9 cellular contexts compared by ENCODE assay signal in genomic region chr1:12616709-12617373, GRCh38. TPM values are rescaled to one million over a fixed set of nuclear protein-coding genes. Genes with fewer than 3 reads are reported as not detected.
DNase-seq lines count a peak whose midpoint lies in the region; ATAC-seq, FAIRE-seq and TF ChIP-seq lines count a peak whose summit lies in the region.
"Had no signal": no experiment of that assay in that cellular context is flagged by ENCODE, and none has a peak within 500 bp of the region (broad histone marks: within the 10 kb centered on the region; RNA-seq: fewer than 3 reads in every experiment).

No MANE protein-coding gene starts in this region.

- BruUV-seq in mammary epithelial cell (replicated peaks; lab: Mats Ljungman, UMichigan) (no TSS peak), HepG2 (replicated peaks; lab: Mats Ljungman, UMichigan) (TSS peak; percentile 79)

- H3K79me2 ChIP-seq in mammary epithelial cell (ENCODE audit: insufficient read depth, low read length) (peaks cover 52% of the 10 kb centered on the region), HepG2 (ENCODE audit: insufficient read depth, low read length) (peaks cover 61% of the 10 kb centered on the region)

- no peak for TF ChIP-seq CTCF in RWPE2 (IDR thresholded peaks at IDR 0.05; ENCODE audit: poor library complexity, severe bottlenecking)
- no peak for TF ChIP-seq CTCF in mammary epithelial cell (conservative IDR thresholded peaks at IDR 0.05 in 1 of 2, IDR thresholded peaks at IDR 0.05 in 1 of 2; ENCODE audit: extremely low read depth in 1 of 2, insufficient read depth in 1 of 2, low read depth in 1 of 2, low read length in 2 of 2)
- TF ChIP-seq CTCF in HepG2 (CRISPR knock-in tag; IDR thresholded peaks at IDR 0.05), result no peak
- no peak for TF ChIP-seq CTCF in stomach (IDR thresholded peaks at IDR 0.05)

- peak; percentile 21 for ATAC-seq in RWPE2 (ENCODE audit: low read depth)
- no peak for ATAC-seq in HepG2
- no peak for ATAC-seq in GM18861 (IDR thresholded peaks at IDR 0.05; ENCODE audit: unreplicated experiment)
- ATAC-seq in GM18909 (IDR thresholded peaks at IDR 0.05; ENCODE audit: poor library complexity, unreplicated experiment), result no peak
- no peak for ATAC-seq in HG03442 (IDR thresholded peaks at IDR 0.05; ENCODE audit: unreplicated experiment)

- H4K20me1 ChIP-seq in mammary epithelial cell (ENCODE audit: insufficient read depth, low read length) (no peaks in the 10 kb centered on the region), HepG2 (ENCODE audit: insufficient read depth, low read length) (peaks cover 14% of the 10 kb centered on the region)

- H3K9ac ChIP-seq in ES-I3 (ENCODE audit: low read depth, low read length) (peak overlapping the region; percentile 62), mammary epithelial cell (ENCODE audit: insufficient read depth, low read length) (peak overlapping the region; percentile 88), HepG2 (ENCODE audit: insufficient read depth, low read depth, low read length) (peak overlapping the region; percentile 97)

- DNase-seq in RWPE2 (ENCODE audit: low spot score) (no peak), mammary epithelial cell (peak; percentile 49), HepG2 (ENCODE audit: low spot score) (no peak), stomach (no peak)

- H3K9me3 ChIP-seq in ES-I3 (ENCODE audit: control insufficient read depth, insufficient read depth, low read length), result no peaks in the 10 kb centered on the region
- no peaks in the 10 kb centered on the region for H3K9me3 ChIP-seq in RWPE2 (ENCODE audit: severe bottlenecking)
- no peaks in the 10 kb centered on the region for H3K9me3 ChIP-seq in mammary epithelial cell (replicated peaks; ENCODE audit: insufficient read depth, low read length)
- no peaks in the 10 kb centered on the region for H3K9me3 ChIP-seq in HepG2 (ENCODE audit: low read length)
- H3K9me3 ChIP-seq in stomach, result no peaks in the 10 kb centered on the region

- CTCF ChIA-PET in mammary epithelial cell (lab: Charles Lee; ENCODE audit: low non-redundant PET) (no interaction called here), HepG2 (lab: Yijun Ruan, JAX; ENCODE audit: low intra/inter-chr PET ratio, low total read pairs) (no interaction called here)

- POLR2A ChIA-PET in HepG2 (lab: Yijun Ruan, JAX), result interaction anchor here (0.7 to 10.1 kb wide), 25 partner anchors 15 to 1349 kb away, joined by 3 to 357 read pairs (median 7); no protein-coding TSS in a partner anchor

- TF ChIP-seq POLR2A in HepG2 (IDR thresholded peaks at IDR 0.05; ENCODE audit: insufficient read depth in 1 of 2, low read depth in 2 of 2, low read length in 2 of 2) (peak in 1 of 2 experiments; percentile 38; a peak in 2 of 4 replicates), stomach (IDR thresholded peaks at IDR 0.05) (no peak)

- WGBS in mammary epithelial cell (ENCODE audit: low coverage, missing lambda C conversion rate), result 1% methylated on average over 19 of the region's 53 CpGs
- WGBS in HepG2 (ENCODE audit: low lambda C conversion rate), result 0% methylated on average over 17 of the region's 53 CpGs
- WGBS in stomach, 5 donors, result 0 to 3% (median 1%) methylated on average over 20 to 53 of the region's 53 CpGs

- peaks cover 19% of the 10 kb centered on the region for H3K4me1 ChIP-seq in ES-I3 (ENCODE audit: insufficient read depth, low read length)
- H3K4me1 ChIP-seq in RWPE2 (ENCODE audit: insufficient read depth, poor library complexity, severe bottlenecking), result peaks cover 13% of the 10 kb centered on the region
- H3K4me1 ChIP-seq in mammary epithelial cell (ENCODE audit: insufficient read depth, low read length), result peaks cover 22% of the 10 kb centered on the region
- H3K4me1 ChIP-seq in HepG2 (ENCODE audit: insufficient read depth, low read length), result peaks cover 60% of the 10 kb centered on the region
- peaks cover 53 to 93% (median 78%) of the 10 kb centered on the region in 4 donors for H3K4me1 ChIP-seq in stomach

- no peak for FAIRE-seq in HepG2 (lab: Jason Lieb, UNC)

- H3K27me3 ChIP-seq in RWPE2 (ENCODE audit: insufficient read depth, poor library complexity, severe bottlenecking), result no peaks in the 10 kb centered on the region
- no peaks in the 10 kb centered on the region for H3K27me3 ChIP-seq in mammary epithelial cell (ENCODE audit: insufficient read depth, low read length)
- peaks cover 0 to 3% of the 10 kb centered on the region in 2 experiments; a peak in 1 of 5 replicates for H3K27me3 ChIP-seq in HepG2 (ENCODE audit: control insufficient read depth in 1 of 2, insufficient read depth in 2 of 2, low read length in 2 of 2)
- peaks cover 0 to 7% (median 0%) of the 10 kb centered on the region in 3 donors for H3K27me3 ChIP-seq in stomach

- H3K4me3 ChIP-seq in RWPE2 (ENCODE audit: severe bottlenecking) (peak overlapping the region; percentile 53), mammary epithelial cell (replicated peaks in 1 of 3; ENCODE audit: insufficient read depth in 1 of 3, low read depth in 2 of 3, low read length in 3 of 3) (peak overlapping the region; percentile 87 to 94 (median 87)), HepG2 (replicated peaks in 1 of 3; ENCODE audit: insufficient read depth in 1 of 3, low read depth in 2 of 3, low read length in 3 of 3) (peak overlapping the region; percentile 91 to 97 (median 94)), stomach (peak overlapping the region; percentile 73 to 84 (median 77))

- no peak for TF ChIP-seq RAD21 in HepG2 (CRISPR knock-in tag; IDR thresholded peaks at IDR 0.05)

- H3K4me2 ChIP-seq in mammary epithelial cell (ENCODE audit: insufficient read depth, low read depth, low read length) (peak overlapping the region; percentile 83), HepG2 (ENCODE audit: low read depth, low read length) (peak overlapping the region; percentile 87)

- in situ Hi-C loops in mammary epithelial cell (cut with MboI; ENCODE audit: low sequenced_read_pairs in 2 of 2), result loop anchor here in 1 of 2 donors (5.0 to 25.0 kb wide), 3 partner anchors 130 to 330 kb away; no protein-coding TSS in a partner anchor
- in situ Hi-C loops in HepG2 (cut with HindIII; ENCODE audit: extremely low pct_ligation_motif_present, low pct_unique_long_range_greater_than_20kb), result loop anchor here (5.0 kb wide), 2 partner anchors 65 to 90 kb away; no protein-coding TSS in a partner anchor

- TF ChIP-seq EP300 in HepG2 (IDR thresholded peaks at IDR 0.05; ENCODE audit: low read depth in 2 of 2, low read length in 2 of 2) (no peak), HepG2 (CRISPR knock-in tag; IDR thresholded peaks at IDR 0.05; ENCODE audit: borderline replicate concordance) (no peak), stomach (IDR thresholded peaks at IDR 0.05) (no peak)

- H2AFZ ChIP-seq in mammary epithelial cell (ENCODE audit: low read depth, low read length) (peak overlapping the region; percentile 82), HepG2 (ENCODE audit: low read length) (no peak overlapping the region)

- peaks cover 2% of the 10 kb centered on the region; the same call in 1 of the 2 replicates for H3K36me3 ChIP-seq in ES-I3 (ENCODE audit: insufficient read depth, low read length)
- H3K36me3 ChIP-seq in RWPE2 (ENCODE audit: low read depth), result no peaks in the 10 kb centered on the region
- H3K36me3 ChIP-seq in mammary epithelial cell (ENCODE audit: insufficient read depth, low read length), result no peaks in the 10 kb centered on the region
- H3K36me3 ChIP-seq in HepG2 (replicated peaks in 1 of 2; ENCODE audit: control insufficient read depth in 1 of 2, insufficient read depth in 2 of 2, low read length in 2 of 2), result peaks cover 8 to 20% of the 10 kb centered on the region in 2 experiments; a peak in 4 of 5 replicates
- peaks cover 0 to 15% (median 11%) of the 10 kb centered on the region in 4 donors for H3K36me3 ChIP-seq in stomach

- dilution Hi-C loops in mammary epithelial cell (cut with HindIII; ENCODE audit: low sequenced_read_pairs), result no loop called here

- H3K27ac ChIP-seq in RWPE2 (ENCODE audit: poor library complexity, severe bottlenecking) (peak overlapping the region; percentile 94), mammary epithelial cell (ENCODE audit: insufficient read depth, low read depth, low read length) (peak overlapping the region; percentile 89), HepG2 (ENCODE audit: extremely low read length, insufficient read depth, low read length) (peak overlapping the region; percentile 94), stomach (peak overlapping the region; percentile 95 to 98 (median 97))

- intact Hi-C loops in mammary epithelial cell (cut with micrococcal nuclease), result loop anchor here (1.0 to 5.0 kb wide), 4 partner anchors 21 to 255 kb away; no protein-coding TSS in a partner anchor
- intact Hi-C loops in HepG2 (cut with micrococcal nuclease; ENCODE audit: unreplicated experiment), result loop anchor here (1.0 to 5.0 kb wide), 2 partner anchors 13 to 140 kb away; no protein-coding TSS in a partner anchor
- intact Hi-C loops in stomach (cut with DNase I; ENCODE audit: low total_unique reads), result no loop called here

RNA-seq across cellular contexts. Expression of gene DHRS3, which starts 1.2 kb away (rescaled TPM):
- total RNA-seq in mammary epithelial cell (10 to 100 TPM; 18.7 to 76.3 TPM), HepG2 (2016; rRNA removed; fragmentation: Illumina TruSeq; extraction: Trizol) (30.5 and 48.5 TPM in 2 replicates), stomach (100 to 1,000 TPM in 1 of 5 donors, 10 to 100 TPM in 4; 15.1 to 103 (median 54.2) TPM)
- polyA plus RNA-seq in mammary epithelial cell (28.3 TPM), HepG2 (2011; rRNA removed) (90.5 and 107 TPM in 2 replicates), stomach (100 to 1,000 TPM in 1 of 3 donors, 10 to 100 TPM in 2; 50.2 to 102 (median 62.2) TPM)
- 63.9 TPM for polyA minus RNA-seq in mammary epithelial cell
- total RNA-seq in HepG2 (2016; cell fraction: cytosol; rRNA removed; fragmentation: Illumina TruSeq; extraction: Trizol; ENCODE audit: low read depth), result 25.5 and 27.3 TPM in 2 replicates
- 26.6 and 52.7 TPM in 2 replicates for total RNA-seq in HepG2 (2016; cell fraction: insoluble cytoplasmic fraction; rRNA removed; fragmentation: Illumina TruSeq; extraction: Trizol)
- 29.7 and 30.7 TPM in 2 replicates for total RNA-seq in HepG2 (2016; cell fraction: membrane; rRNA removed; fragmentation: Illumina TruSeq; extraction: Trizol)
- total RNA-seq in HepG2 (2016; cell fraction: nucleus; rRNA removed; fragmentation: Illumina TruSeq; extraction: Trizol), result 41.7 and 48.7 TPM in 2 replicates
- 85.8 and 93.3 TPM in 2 replicates for polyA plus RNA-seq in HepG2 (2011; cell fraction: cytosol; rRNA removed)
- polyA plus RNA-seq in HepG2 (2011; cell fraction: nucleus; rRNA removed), result 96.4 and 100 TPM in 2 replicates
- polyA plus RNA-seq in HepG2 (2012), result 60.3 and 66.6 TPM in 2 replicates
- polyA plus RNA-seq in HepG2 (2016; cell fraction: cytosol; fragmentation: Illumina TruSeq; extraction: Trizol; ENCODE audit: low read depth), result 7.8 TPM in 2 replicates
- 18.9 and 21.8 TPM in 2 replicates for polyA plus RNA-seq in HepG2 (2016; cell fraction: insoluble cytoplasmic fraction; fragmentation: Illumina TruSeq; extraction: Trizol; ENCODE audit: low read depth)
- 13.0 and 14.3 TPM in 2 replicates for polyA plus RNA-seq in HepG2 (2016; cell fraction: membrane; fragmentation: Illumina TruSeq; extraction: Trizol; ENCODE audit: low read depth)
- polyA plus RNA-seq in HepG2 (2016; cell fraction: nucleus; fragmentation: Illumina TruSeq; extraction: Trizol; ENCODE audit: insufficient read depth, low read depth), result 64.9 and 66.2 TPM in 2 replicates
- 17.4 and 446 TPM in 2 replicates for polyA minus RNA-seq in HepG2 (2011; rRNA and poly(A)+ RNA removed; ENCODE audit: low replicate concordance)
- polyA minus RNA-seq in HepG2 (2011; cell fraction: cytosol; rRNA and poly(A)+ RNA removed), result 107 and 116 TPM in 2 replicates
- polyA minus RNA-seq in HepG2 (2011; cell fraction: nucleus; rRNA and poly(A)+ RNA removed), result 65.1 and 73.6 TPM in 2 replicates

RNA-seq across cellular contexts. Expression of gene AADACL4, which starts 27.0 kb away (rescaled TPM):
- not detected for total RNA-seq in mammary epithelial cell
- not detected for polyA plus RNA-seq in mammary epithelial cell
- not detected for polyA minus RNA-seq in mammary epithelial cell
- not detected in 2 replicates for total RNA-seq in HepG2 (2016; rRNA removed; fragmentation: Illumina TruSeq; extraction: Trizol)
- total RNA-seq in HepG2 (2016; cell fraction: cytosol; rRNA removed; fragmentation: Illumina TruSeq; extraction: Trizol; ENCODE audit: low read depth), result not detected in 2 replicates
- not detected in 2 replicates for total RNA-seq in HepG2 (2016; cell fraction: insoluble cytoplasmic fraction; rRNA removed; fragmentation: Illumina TruSeq; extraction: Trizol)
- not detected in 2 replicates for total RNA-seq in HepG2 (2016; cell fraction: membrane; rRNA removed; fragmentation: Illumina TruSeq; extraction: Trizol)
- not detected in 2 replicates for total RNA-seq in HepG2 (2016; cell fraction: nucleus; rRNA removed; fragmentation: Illumina TruSeq; extraction: Trizol)
- polyA plus RNA-seq in HepG2 (2011; rRNA removed), result not detected in 2 replicates
- not detected in 2 replicates for polyA plus RNA-seq in HepG2 (2011; cell fraction: cytosol; rRNA removed)
- not detected in 2 replicates for polyA plus RNA-seq in HepG2 (2011; cell fraction: nucleus; rRNA removed)
- polyA plus RNA-seq in HepG2 (2012), result not detected in 2 replicates
- polyA plus RNA-seq in HepG2 (2016; cell fraction: cytosol; fragmentation: Illumina TruSeq; extraction: Trizol; ENCODE audit: low read depth), result not detected in 2 replicates
- not detected in 2 replicates for polyA plus RNA-seq in HepG2 (2016; cell fraction: insoluble cytoplasmic fraction; fragmentation: Illumina TruSeq; extraction: Trizol; ENCODE audit: low read depth)
- not detected in 2 replicates for polyA plus RNA-seq in HepG2 (2016; cell fraction: membrane; fragmentation: Illumina TruSeq; extraction: Trizol; ENCODE audit: low read depth)
- polyA plus RNA-seq in HepG2 (2016; cell fraction: nucleus; fragmentation: Illumina TruSeq; extraction: Trizol; ENCODE audit: insufficient read depth, low read depth), result not detected in 2 replicates
- not detected in 2 replicates for polyA minus RNA-seq in HepG2 (2011; rRNA and poly(A)+ RNA removed; ENCODE audit: low replicate concordance)
- polyA minus RNA-seq in HepG2 (2011; cell fraction: cytosol; rRNA and poly(A)+ RNA removed), result not detected in 2 replicates
- polyA minus RNA-seq in HepG2 (2011; cell fraction: nucleus; rRNA and poly(A)+ RNA removed), result not detected in 2 replicates
- not detected for total RNA-seq in stomach
- polyA plus RNA-seq in stomach, result not detected
- total RNA-seq: NCI-H460 had no signal
